ENCODE assay signal across 24 cellular contexts in the genomic region with DNA sequence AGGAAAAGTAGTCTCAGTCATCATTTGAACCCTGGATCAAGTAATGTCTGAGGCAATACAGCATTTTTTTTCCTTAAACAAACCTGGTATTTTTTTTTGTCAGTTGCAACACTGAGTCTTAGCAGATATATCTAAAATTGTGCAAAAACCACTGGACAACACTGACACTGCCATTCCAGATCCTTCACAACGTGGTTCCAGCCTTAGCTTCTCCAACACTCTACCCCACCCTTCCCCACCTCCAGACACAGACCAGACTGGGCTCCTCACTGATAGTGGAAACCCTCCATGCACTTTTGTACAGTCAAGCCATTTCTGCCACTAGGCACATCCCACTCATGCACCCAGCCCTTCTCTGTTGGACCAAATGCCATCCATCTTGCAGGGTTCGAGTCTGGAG.
"Had no signal": no experiment of that assay in that cellular context is flagged by ENCODE, and none has a peak within 500 bp of the region (broad histone marks: within the 10 kb centered on the region; RNA-seq: fewer than 3 reads in every experiment).

No MANE protein-coding gene starts in this region.

- H3K27ac Mint-ChIP-seq: mesothelial cell of epicardium; stimulated activated memory B cell treated with anti-CD40 and anti-IgM and Interleukin-4, amounts not matched to agents 10 μg/mL and 1 μg/mL and 100 μg/mL, for 72 hours had no signal

- H3K4me3 ChIP-seq: dorsolateral prefrontal cortex, mucosa of descending colon, neural progenitor cell, ovary, psoas muscle, right lobe of liver, testis, tibial nerve, upper lobe of left lung had no signal

- H3K27me3 Mint-ChIP-seq: stimulated activated memory B cell treated with anti-CD40 and anti-IgM and Interleukin-4, amounts not matched to agents 10 μg/mL and 1 μg/mL and 100 μg/mL, for 72 hours had no signal

- FAIRE-seq: frontal cortex, keratinocyte, urothelium cell line had no signal

- H3K4me3 Mint-ChIP-seq: mesothelial cell of epicardium; naive thymus-derived CD4-positive, alpha-beta T cell; nephron; neural progenitor cell; stimulated activated memory B cell treated with anti-CD40 and anti-IgM and Interleukin-4, amounts not matched to agents 10 μg/mL and 1 μg/mL and 100 μg/mL, for 72 hours had no signal

- H3K9me3 Mint-ChIP-seq: mesothelial cell of epicardium; naive thymus-derived CD4-positive, alpha-beta T cell; nephron; neural progenitor cell; stimulated activated memory B cell treated with anti-CD40 and anti-IgM and Interleukin-4, amounts not matched to agents 10 μg/mL and 1 μg/mL and 100 μg/mL, for 72 hours had no signal

- H3K4me1 ChIP-seq: right lobe of liver, testis had no signal

- H2AFZ ChIP-seq: neural progenitor cell had no signal

- H3K9me3 ChIP-seq: mucosa of descending colon, ovary, psoas muscle, right lobe of liver, testis, tibial nerve, upper lobe of left lung had no signal

- H3K36me3 ChIP-seq: neural progenitor cell, ovary, right lobe of liver, tibial nerve, upper lobe of left lung had no signal

- H3K9ac ChIP-seq: neural progenitor cell had no signal

- H3K27me3 ChIP-seq: neural progenitor cell, ovary, right lobe of liver, testis, tibial nerve, upper lobe of left lung had no signal

- H3K27ac ChIP-seq: dorsolateral prefrontal cortex, neural progenitor cell, ovary, psoas muscle, right lobe of liver, testis, upper lobe of left lung had no signal

- H3K4me2 ChIP-seq: neural progenitor cell had no signal

- H3K36me3 Mint-ChIP-seq: mesothelial cell of epicardium; naive thymus-derived CD4-positive, alpha-beta T cell; neural progenitor cell; stimulated activated memory B cell treated with anti-CD40 and anti-IgM and Interleukin-4, amounts not matched to agents 10 μg/mL and 1 μg/mL and 100 μg/mL, for 72 hours had no signal

- ATAC-seq: mucosa of descending colon; naive thymus-derived CD4-positive, alpha-beta T cell; right lobe of liver; stimulated activated memory B cell treated with anti-CD40 and anti-IgM and Interleukin-4, amounts not matched to agents 10 μg/mL and 1 μg/mL and 100 μg/mL, for 72 hours; stimulated activated naive CD8-positive, alpha-beta T cell treated with anti-CD3 and anti-CD28 coated beads, Interleukin-15, Interleukin-2, amounts not matched to agents 100 U/mL and 50 U/mL, for 24 hours had no signal

- DNase-seq: cerebellar nuclear complex; dorsolateral prefrontal cortex; effector CD4-positive, alpha-beta T cell; head of caudate nucleus; mesenchymal stem cell; mucosa of descending colon; naive thymus-derived CD4-positive, alpha-beta T cell; nucleus accumbens; ovary; posterior cingulate gyrus; right lobe of liver; stimulated activated CD4-positive, alpha-beta T cell treated with anti-CD3 and anti-CD28 coated beads, Interleukin-4, amount 100 ng/mL, for 4 hours; stimulated activated naive CD8-positive, alpha-beta T cell treated with anti-CD3 and anti-CD28 coated beads, Interleukin-15, Interleukin-2, amounts not matched to agents 100 U/mL and 50 U/mL, for 24 hours; testis; upper lobe of left lung had no signal
